In the genomic region with DNA sequence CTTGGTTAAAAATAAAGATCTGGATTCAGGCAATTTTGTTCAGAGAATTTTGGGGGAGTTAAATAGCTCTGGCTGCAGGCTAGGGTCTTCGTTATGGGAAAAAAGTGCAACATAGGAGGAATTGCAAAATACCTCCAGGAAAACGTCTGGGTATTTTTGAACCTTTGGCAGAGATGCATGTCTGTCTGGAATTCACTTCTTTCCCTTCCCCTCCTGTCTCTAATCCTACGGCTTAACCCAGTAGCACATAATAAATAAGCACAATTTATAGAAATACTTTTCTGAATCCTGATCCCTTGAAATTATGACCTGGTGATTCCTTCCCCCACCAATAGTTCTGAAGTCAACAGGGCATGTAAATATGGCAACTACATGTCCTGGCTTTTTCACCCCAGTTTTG, we compare ENCODE assay signal across 36 cellular contexts.
"Had no signal": no experiment of that assay in that cellular context is flagged by ENCODE, and none has a peak within 500 bp of the region (broad histone marks: within the 10 kb centered on the region; RNA-seq: fewer than 3 reads in every experiment).

No MANE protein-coding gene starts in this region.

- H3K4me1 Mint-ChIP-seq: activated CD4-positive, alpha-beta memory T cell treated with anti-CD3 and anti-CD28 coated beads, Interleukin-2, amount 10 ng/mL, durations not matched to agents 7 days and 5 days; activated CD8-positive, alpha-beta memory T cell treated with anti-CD3 and anti-CD28 coated beads, Interleukin-2, amount 10 ng/mL, durations not matched to agents 7 days and 5 days; activated naive CD4-positive, alpha-beta T cell treated with anti-CD3 and anti-CD28 coated beads, Interleukin-2, amount 10 ng/mL, durations not matched to agents 7 days and 5 days; activated naive CD8-positive, alpha-beta T cell treated with anti-CD3 and anti-CD28 coated beads, Interleukin-2, amount 50 U/mL, for 24 hours had no signal

- H3K9me3 Mint-ChIP-seq: activated CD4-positive, alpha-beta memory T cell treated with anti-CD3 and anti-CD28 coated beads, Interleukin-2, amount 10 ng/mL, durations not matched to agents 7 days and 5 days; activated naive CD4-positive, alpha-beta T cell treated with anti-CD3 and anti-CD28 coated beads, Interleukin-2, amount 10 ng/mL, durations not matched to agents 7 days and 5 days; activated naive CD8-positive, alpha-beta T cell treated with anti-CD3 and anti-CD28 coated beads, Interleukin-2, amount 50 U/mL, for 24 hours had no signal

- H3K4me3 ChIP-seq: MG63, Peyer's patch, SJSA1 had no signal

- ATAC-seq: activated CD8-positive, alpha-beta memory T cell treated with anti-CD3 and anti-CD28 coated beads, Interleukin-2, amount 10 ng/mL, durations not matched to agents 7 days and 5 days; activated naive CD8-positive, alpha-beta T cell treated with anti-CD3 and anti-CD28 coated beads, Interleukin-2, amount 50 U/mL, for 24 hours; PC-3; SK-N-SH treated with all-trans-retinoic acid at 6 μM for 48 hours had no signal

- H3K27ac Mint-ChIP-seq: activated CD4-positive, alpha-beta memory T cell treated with anti-CD3 and anti-CD28 coated beads, Interleukin-2, amount 10 ng/mL, durations not matched to agents 7 days and 5 days; activated CD8-positive, alpha-beta memory T cell treated with anti-CD3 and anti-CD28 coated beads, Interleukin-2, amount 10 ng/mL, durations not matched to agents 7 days and 5 days; activated naive CD4-positive, alpha-beta T cell treated with anti-CD3 and anti-CD28 coated beads, Interleukin-2, amount 10 ng/mL, durations not matched to agents 7 days and 5 days; activated naive CD8-positive, alpha-beta T cell; activated naive CD8-positive, alpha-beta T cell treated with anti-CD3 and anti-CD28 coated beads, Interleukin-2, amount 50 U/mL, for 24 hours had no signal

- H3K36me3 Mint-ChIP-seq: activated CD8-positive, alpha-beta memory T cell treated with anti-CD3 and anti-CD28 coated beads, Interleukin-2, amount 10 ng/mL, durations not matched to agents 7 days and 5 days; activated naive CD4-positive, alpha-beta T cell treated with anti-CD3 and anti-CD28 coated beads, Interleukin-2, amount 10 ng/mL, durations not matched to agents 7 days and 5 days; activated naive CD8-positive, alpha-beta T cell had no signal

- DNase-seq: activated CD4-positive, alpha-beta memory T cell treated with anti-CD3 and anti-CD28 coated beads, Interleukin-2, amount 10 ng/mL, durations not matched to agents 7 days and 5 days; activated CD4-positive, alpha-beta T cell treated with anti-CD3 and anti-CD28 coated beads for 1 hour; activated CD4-positive, alpha-beta T cell treated with anti-CD3 and anti-CD28 coated beads for 48 hours; activated CD4-positive, CD25-positive, alpha-beta regulatory T cell; activated CD8-positive, alpha-beta memory T cell treated with anti-CD3 and anti-CD28 coated beads for 24 hours; activated CD8-positive, alpha-beta memory T cell treated with anti-CD3 and anti-CD28 coated beads, Interleukin-2, amount 10 ng/mL, durations not matched to agents 7 days and 5 days; activated CD8-positive, alpha-beta memory T cell treated with anti-CD3 and anti-CD28 coated beads, Interleukin-2, amount 50 U/mL, for 48 hours; activated effector memory CD4-positive, alpha-beta T cell treated with Interleukin-2 at 50 U/mL for 16 hours; activated naive CD4-positive, alpha-beta T cell treated with anti-CD3 and anti-CD28 coated beads, Interleukin-2, amount 10 ng/mL, durations not matched to agents 7 days and 5 days; activated naive CD8-positive, alpha-beta T cell treated with anti-CD3 and anti-CD28 coated beads, Interleukin-2, amount 50 U/mL, for 24 hours; activated T-cell treated with anti-CD3 and anti-CD28 coated beads, Interleukin-2, amount 50 U/mL, for 48 hours; amniotic stem cell; aorta; brain microvascular endothelial cell; central memory CD4-positive, alpha-beta T cell; Karpas-422; MG63; NCI-H1048; NCI-H1105 treated with DMSO at 0.1 percent for 48 hours; NCI-H1436; NCI-H1694; NCI-H1930; NCI-H2081 treated with DMSO at 0.1 percent for 48 hours; NCI-H226; NCI-H446 treated with DMSO at 0.1 percent for 48 hours; NCI-H524; NCI-H69; PC-3; Peyer's patch; RPMI8226; SHP77 treated with DMSO at 0.1 percent for 48 hours; T1000; WERI-Rb-1 had no signal

- H3K4me3 Mint-ChIP-seq: activated CD4-positive, alpha-beta memory T cell treated with anti-CD3 and anti-CD28 coated beads, Interleukin-2, amount 10 ng/mL, durations not matched to agents 7 days and 5 days; activated CD8-positive, alpha-beta memory T cell treated with anti-CD3 and anti-CD28 coated beads, Interleukin-2, amount 10 ng/mL, durations not matched to agents 7 days and 5 days; activated naive CD4-positive, alpha-beta T cell treated with anti-CD3 and anti-CD28 coated beads, Interleukin-2, amount 10 ng/mL, durations not matched to agents 7 days and 5 days; activated naive CD8-positive, alpha-beta T cell; activated naive CD8-positive, alpha-beta T cell treated with anti-CD3 and anti-CD28 coated beads, Interleukin-2, amount 50 U/mL, for 24 hours had no signal
